ENCODE assay signal across 8 cellular contexts in the genomic region with DNA sequence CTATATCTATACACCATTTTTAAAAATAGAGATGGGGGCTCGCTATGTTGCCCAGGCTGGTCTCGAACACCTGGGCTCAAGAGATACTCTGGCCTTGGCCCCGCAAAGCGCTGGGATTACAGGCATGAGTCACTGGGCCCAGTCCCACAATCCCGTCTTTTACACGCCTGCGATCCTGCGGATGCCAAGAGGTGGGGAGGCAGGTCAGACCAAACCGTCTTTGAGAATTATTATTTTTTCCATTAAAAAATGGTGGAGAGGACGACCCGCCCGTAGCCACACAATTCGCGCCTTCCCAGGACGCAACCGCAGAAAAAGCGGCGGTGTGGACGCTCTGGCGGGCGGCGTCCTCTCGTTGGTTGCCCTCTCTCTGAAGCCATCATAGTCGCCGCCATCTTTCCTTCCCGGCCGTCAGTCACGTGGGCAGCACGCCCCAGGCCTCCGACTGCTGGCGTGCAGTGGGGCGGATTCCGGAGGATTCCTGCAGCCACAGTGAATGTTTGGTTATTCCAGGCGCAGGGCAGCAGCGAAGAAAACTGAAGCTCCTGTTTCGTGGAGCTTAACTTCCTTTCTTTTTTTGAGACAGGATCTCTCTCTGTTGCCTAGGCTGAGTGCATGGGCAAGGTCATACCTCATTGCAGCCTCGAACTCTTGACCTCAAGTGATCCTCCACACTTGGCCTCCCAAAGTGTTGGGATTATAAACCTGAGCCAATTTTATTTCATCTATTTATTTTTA. TPM values are rescaled to one million over a fixed set of nuclear protein-coding genes. Genes with fewer than 3 reads are reported as not detected.
DNase-seq lines count a peak whose midpoint lies in the region; ATAC-seq and TF ChIP-seq lines count a peak whose summit lies in the region.

No MANE protein-coding gene starts in this region.

- peak; percentile 66 for ATAC-seq in HG03432 (IDR thresholded peaks at IDR 0.05; ENCODE audit: unreplicated experiment)
- ATAC-seq in activated T-helper 17 cell treated with anti-CD3 and anti-CD28 coated beads, Interleukin-2, amount 50 U/mL, for 72 hours (replicated peaks): peak; percentile 90
- peak; percentile 97 for ATAC-seq in naive thymus-derived CD4-positive, alpha-beta T cell
- ATAC-seq in HG03280 (IDR thresholded peaks at IDR 0.05; ENCODE audit: unreplicated experiment): no peak

- H3K9ac ChIP-seq in fibroblast of lung (ENCODE audit: insufficient read depth, low read length): no peak overlapping the region

- no peaks in the 10 kb centered on the region for H3K9me3 ChIP-seq in PC-9 (ENCODE audit: insufficient read depth, low read depth)
- no peaks in the 10 kb centered on the region for H3K9me3 ChIP-seq in fibroblast of lung (ENCODE audit: control insufficient read depth, insufficient read depth, low read depth, low read length)
- H3K9me3 ChIP-seq in naive thymus-derived CD4-positive, alpha-beta T cell (ENCODE audit: control insufficient read depth in 2 of 3, low read length in 3 of 3): no peaks in the 10 kb centered on the region

- intact Hi-C loops in PC-9 (cut with micrococcal nuclease; ENCODE audit: unreplicated experiment): no loop called here
- intact Hi-C loops in naive thymus-derived CD4-positive, alpha-beta T cell (cut with micrococcal nuclease): loop anchor here (1.0 to 5.0 kb wide), 7 partner anchors 15 to 1333 kb away; a partner anchor contains a TSS

- H3K27ac Mint-ChIP-seq in activated T-helper 17 cell treated with anti-CD3 and anti-CD28 coated beads, Interleukin-2, amount 50 U/mL, for 72 hours: peak overlapping the region; percentile 73
- H3K27ac Mint-ChIP-seq in naive thymus-derived CD4-positive, alpha-beta T cell: peak overlapping the region; percentile 64 to 92 (median 77)

- TSS peak; percentile 97 for BruUV-seq in PC-9 (replicated peaks; lab: Mats Ljungman, UMichigan)

- H3K27ac ChIP-seq in PC-9: no peak overlapping the region
- H3K27ac ChIP-seq in fibroblast of lung (ENCODE audit: insufficient read depth, low read length): peak overlapping the region; percentile 34
- peak overlapping the region; percentile 59 for H3K27ac ChIP-seq in naive thymus-derived CD4-positive, alpha-beta T cell (ENCODE audit: low read depth, low read length)

- in situ Hi-C loops in GM13976 (cut with MboI; ENCODE audit: low sequenced_read_pairs, unreplicated experiment): no loop called here

- H3K79me2 ChIP-seq in PC-9 (ENCODE audit: low read depth): no peaks in the 10 kb centered on the region
- H3K79me2 ChIP-seq in fibroblast of lung (ENCODE audit: control insufficient read depth, insufficient read depth, low read length): no peaks in the 10 kb centered on the region

- H3K4me1 ChIP-seq in PC-9 (replicated peaks; ENCODE audit: insufficient read depth) (no peaks in the 10 kb centered on the region), fibroblast of lung (ENCODE audit: control insufficient read depth, extremely low read depth, insufficient read depth, low read length) (no peaks in the 10 kb centered on the region)
- H3K4me1 ChIP-seq in naive thymus-derived CD4-positive, alpha-beta T cell (ENCODE audit: control insufficient read depth in 2 of 2, insufficient read depth in 2 of 2, low read length in 2 of 2): no peaks in the 10 kb centered on the region

- POLR2A ChIA-PET in PC-9 (lab: Charles Lee; ENCODE audit: unreplicated experiment): interaction anchor here (1.0 kb wide), 1 partner anchor 10 kb away, joined by 11 read pairs; a partner anchor contains a TSS
- POLR2A ChIA-PET in naive thymus-derived CD4-positive, alpha-beta T cell (lab: Charles Lee): no interaction called here

- H3K27me3 ChIP-seq in PC-9 (ENCODE audit: insufficient read depth, low read depth) (no peaks in the 10 kb centered on the region), fibroblast of lung (ENCODE audit: control insufficient read depth, insufficient read depth, low read length) (no peaks in the 10 kb centered on the region)
- no peaks in the 10 kb centered on the region for H3K27me3 ChIP-seq in naive thymus-derived CD4-positive, alpha-beta T cell (ENCODE audit: control insufficient read depth in 2 of 2, insufficient read depth in 2 of 2, low read length in 2 of 2)

- H3K4me1 Mint-ChIP-seq in activated T-helper 17 cell treated with anti-CD3 and anti-CD28 coated beads, Interleukin-2, amount 50 U/mL, for 72 hours: peaks cover 4% of the 10 kb centered on the region
- H3K4me1 Mint-ChIP-seq in naive thymus-derived CD4-positive, alpha-beta T cell: peaks cover 5 to 19% (median 16%) of the 10 kb centered on the region in 7 donors

- H4K20me1 ChIP-seq in PC-9 (ENCODE audit: insufficient read depth) (no peaks in the 10 kb centered on the region), fibroblast of lung (ENCODE audit: control insufficient read depth, extremely low read depth, insufficient read depth, low read length) (no peaks in the 10 kb centered on the region)

- H3F3A ChIP-seq in PC-9 (ENCODE audit: insufficient read depth, low read depth): 0 out of 2 replicates have a peak, but pooled peaks cover 3% of the 10 kb centered on the region

- CTCF ChIA-PET in PC-9 (lab: Charles Lee): interaction anchor here (0.7 kb wide), 1 partner anchor 52 kb away, joined by 9 read pairs; a partner anchor contains a TSS
- CTCF ChIA-PET in naive thymus-derived CD4-positive, alpha-beta T cell (lab: Charles Lee): interaction anchor here (1.4 kb wide), 1 partner anchor 15 kb away, joined by 8 read pairs; a partner anchor contains a TSS

- H3K4me3 Mint-ChIP-seq in activated T-helper 17 cell treated with anti-CD3 and anti-CD28 coated beads, Interleukin-2, amount 50 U/mL, for 72 hours: peak overlapping the region; percentile 76
- H3K4me3 Mint-ChIP-seq in naive thymus-derived CD4-positive, alpha-beta T cell: peak overlapping the region; percentile 80 to 90 (median 86)

- H3K36me3 ChIP-seq in PC-9 (ENCODE audit: low read depth) (no peaks in the 10 kb centered on the region), fibroblast of lung (ENCODE audit: control insufficient read depth, insufficient read depth, low read length) (no peaks in the 10 kb centered on the region)
- H3K36me3 ChIP-seq in naive thymus-derived CD4-positive, alpha-beta T cell (ENCODE audit: control insufficient read depth in 2 of 3, insufficient read depth in 3 of 3, low read length in 3 of 3): no peaks in the 10 kb centered on the region

- H3K27me3 Mint-ChIP-seq in activated T-helper 17 cell treated with anti-CD3 and anti-CD28 coated beads, Interleukin-2, amount 50 U/mL, for 72 hours: no peaks in the 10 kb centered on the region
- no peaks in the 10 kb centered on the region for H3K27me3 Mint-ChIP-seq in naive thymus-derived CD4-positive, alpha-beta T cell

- 0 out of 2 replicates have a peak overlapping the region, but pooled peaks have one; percentile 66 for H2AFZ ChIP-seq in PC-9
- peak overlapping the region; percentile 90 for H2AFZ ChIP-seq in fibroblast of lung (ENCODE audit: low read length)

- no peaks in the 10 kb centered on the region for H3K9me2 ChIP-seq in PC-9 (ENCODE audit: insufficient read depth)

- peak overlapping the region; percentile 29; the same call in 1 of the 2 replicates for H3K4me2 ChIP-seq in PC-9
- peak overlapping the region; percentile 58 for H3K4me2 ChIP-seq in fibroblast of lung (ENCODE audit: extremely low read depth, insufficient read depth, low read length)

- no peaks in the 10 kb centered on the region for H3K36me3 Mint-ChIP-seq in activated T-helper 17 cell treated with anti-CD3 and anti-CD28 coated beads, Interleukin-2, amount 50 U/mL, for 72 hours (ENCODE audit: low read depth)
- H3K36me3 Mint-ChIP-seq in naive thymus-derived CD4-positive, alpha-beta T cell: no peaks in the 10 kb centered on the region

- no peaks in the 10 kb centered on the region for H3K9me3 Mint-ChIP-seq in activated T-helper 17 cell treated with anti-CD3 and anti-CD28 coated beads, Interleukin-2, amount 50 U/mL, for 72 hours
- H3K9me3 Mint-ChIP-seq in naive thymus-derived CD4-positive, alpha-beta T cell: peaks cover 0 to 2% (median 0%) of the 10 kb centered on the region in 11 donors

- H3K4me3 ChIP-seq in PC-9 (peak overlapping the region; percentile 33; the same call in 1 of the 2 replicates), fibroblast of lung (replicated peaks in 1 of 4; ENCODE audit: control extremely low read depth in 1 of 4, insufficient read depth in 1 of 4, low read depth in 3 of 4, low read length in 4 of 4) (peak overlapping the region in 2 of 4 experiments; percentile 28 to 49)
- H3K4me3 ChIP-seq in naive thymus-derived CD4-positive, alpha-beta T cell (ENCODE audit: low read length): peak overlapping the region; percentile 57

- DNase-seq in GM13976 (ENCODE audit: low spot score) (peak; percentile 85), PC-9 (peak; percentile 46 to 91), fibroblast of lung (ENCODE audit: low read depth in 2 of 2) (peak; percentile 88 to 91)
- DNase-seq in naive thymus-derived CD4-positive, alpha-beta T cell: peak; percentile 42 to 65 (median 59)
- peak; percentile 53 to 76 for DNase-seq in stimulated activated CD8-positive, alpha-beta memory T cell treated with anti-CD3 and anti-CD28 coated beads, Interleukin-7, amount 100 ng/mL, for 4 hours (ENCODE audit: low read depth in 2 of 2)

- TF ChIP-seq CTCF in GM13976 (IDR thresholded peaks at IDR 0.05; ENCODE audit: borderline replicate concordance, control extremely low read depth, extremely low read depth, insufficient read depth, missing control alignments) (no peak), PC-9 (conservative IDR thresholded peaks at IDR 0.05) (no peak), fibroblast of lung (conservative IDR thresholded peaks at IDR 0.05 in 1 of 2, IDR thresholded peaks at IDR 0.05 in 1 of 2; ENCODE audit: low read depth in 1 of 2, low read length in 2 of 2) (no peak)

RNA-seq across cellular contexts. Expression of a gene that starts 9.9 kb away (rescaled TPM):
- total RNA-seq in PC-9 (2021): 79.4 and 94.6 TPM in 2 replicates
- total RNA-seq in activated T-helper 17 cell treated with anti-CD3 and anti-CD28 coated beads, Interleukin-2, amount 50 U/mL, for 72 hours: 1 to 10 TPM; 4.1 to 6.4 TPM
- total RNA-seq in fibroblast of lung: 75.8 and 98.8 TPM in 2 replicates
- 28.5 and 36.0 TPM in 2 replicates for polyA plus RNA-seq in fibroblast of lung
- polyA plus RNA-seq in fibroblast of lung (2012): 31.5 and 38.5 TPM in 2 replicates
- polyA minus RNA-seq in fibroblast of lung (ENCODE audit: low replicate concordance): 73.9 and 106 TPM in 2 replicates
- 10 to 100 TPM in 1 of 5 experiments, 1 to 10 TPM in 4; 1.9 to 13.2 (median 7.9) TPM for total RNA-seq in naive thymus-derived CD4-positive, alpha-beta T cell
- under 1 TPM in 1 of 2 donors, not detected in 1; 0.23 TPM for polyA plus RNA-seq in naive thymus-derived CD4-positive, alpha-beta T cell

RNA-seq across cellular contexts. Expression of a gene that starts 15.2 kb away (rescaled TPM):
- total RNA-seq in PC-9 (2021): 34.7 and 36.7 TPM in 2 replicates
- 10 to 100 TPM; 15.7 to 30.1 TPM for total RNA-seq in activated T-helper 17 cell treated with anti-CD3 and anti-CD28 coated beads, Interleukin-2, amount 50 U/mL, for 72 hours
- 13.4 and 18.5 TPM in 2 replicates for total RNA-seq in fibroblast of lung
- polyA plus RNA-seq in fibroblast of lung: 6.6 and 7.1 TPM in 2 replicates
- polyA plus RNA-seq in fibroblast of lung (2012): 13.4 and 19.0 TPM in 2 replicates
- 31.2 and 54.8 TPM in 2 replicates for polyA minus RNA-seq in fibroblast of lung (ENCODE audit: low replicate concordance)
- 10 to 100 TPM; 50.4 to 78.6 (median 62.7) TPM for total RNA-seq in naive thymus-derived CD4-positive, alpha-beta T cell
- polyA plus RNA-seq in naive thymus-derived CD4-positive, alpha-beta T cell: 1 to 10 TPM; 5.0 to 7.8 TPM

RNA-seq across cellular contexts. Expression of a gene that starts 29.9 kb away (rescaled TPM):
- total RNA-seq in PC-9 (2021) (89.3 and 91.4 TPM in 2 replicates), fibroblast of lung (61.9 and 96.1 TPM in 2 replicates)
- 10 to 100 TPM; 36.5 to 43.5 TPM for total RNA-seq in activated T-helper 17 cell treated with anti-CD3 and anti-CD28 coated beads, Interleukin-2, amount 50 U/mL, for 72 hours
- 76.2 and 89.8 TPM in 2 replicates for polyA plus RNA-seq in fibroblast of lung
- 101 and 132 TPM in 2 replicates for polyA plus RNA-seq in fibroblast of lung (2012)
- polyA minus RNA-seq in fibroblast of lung (ENCODE audit: low replicate concordance): 53.6 and 71.9 TPM in 2 replicates
- 10 to 100 TPM in 4 of 5 experiments, 1 to 10 TPM in 1; 8.0 to 28.1 (median 10.4) TPM for total RNA-seq in naive thymus-derived CD4-positive, alpha-beta T cell
- 1 to 10 TPM; 3.4 to 3.9 TPM for polyA plus RNA-seq in naive thymus-derived CD4-positive, alpha-beta T cell

RNA-seq across cellular contexts. Expression of a gene that starts 37.6 kb away (rescaled TPM):
- total RNA-seq in PC-9 (2021) (116 and 144 TPM in 2 replicates), fibroblast of lung (29.3 and 32.0 TPM in 2 replicates)
- total RNA-seq in activated T-helper 17 cell treated with anti-CD3 and anti-CD28 coated beads, Interleukin-2, amount 50 U/mL, for 72 hours: 100 to 1,000 TPM; 208 to 255 TPM
- 33.7 and 56.9 TPM in 2 replicates for polyA plus RNA-seq in fibroblast of lung
- polyA plus RNA-seq in fibroblast of lung (2012): 68.3 and 107 TPM in 2 replicates
- polyA minus RNA-seq in fibroblast of lung (ENCODE audit: low replicate concordance): 64.3 and 132 TPM in 2 replicates
- 100 to 1,000 TPM; 212 to 271 (median 261) TPM for total RNA-seq in naive thymus-derived CD4-positive, alpha-beta T cell
- 10 to 100 TPM; 43.6 to 64.4 TPM for polyA plus RNA-seq in naive thymus-derived CD4-positive, alpha-beta T cell

RNA-seq across cellular contexts. Expression of a gene that starts 52.2 kb away (rescaled TPM):
- 2.7 and 2.8 TPM in 2 replicates for total RNA-seq in PC-9 (2021)
- total RNA-seq in activated T-helper 17 cell treated with anti-CD3 and anti-CD28 coated beads, Interleukin-2, amount 50 U/mL, for 72 hours: 1 to 10 TPM in 1 of 2 donors, under 1 TPM in 1; 0.79 to 3.2 TPM
- total RNA-seq in fibroblast of lung: 4.0 and 7.7 TPM in 2 replicates
- polyA plus RNA-seq in fibroblast of lung: 0.53 and 1.1 TPM in 2 replicates
- polyA plus RNA-seq in fibroblast of lung (2012): 2.8 and 3.4 TPM in 2 replicates
- polyA minus RNA-seq in fibroblast of lung (ENCODE audit: low replicate concordance): 0.26 and 0.55 TPM in 2 replicates
- total RNA-seq in naive thymus-derived CD4-positive, alpha-beta T cell: 10 to 100 TPM in 1 of 5 experiments, 1 to 10 TPM in 4; 2.1 to 11.1 (median 3.5) TPM
- polyA plus RNA-seq in naive thymus-derived CD4-positive, alpha-beta T cell: 1 to 10 TPM in 1 of 2 donors, under 1 TPM in 1; 0.99 to 1.9 TPM
